Comparison of ENCODE assay signal across 1 cellular context in genomic region chr16:75129416-75130149, GRCh38.
TF ChIP-seq lines count a peak whose summit lies in the region.

No MANE protein-coding gene starts in this region.

TF ChIP-seq in HepG2, 621 proteins besides CTCF, POLR2A, EP300 and RAD21 (continued from another document and continues in another):
- TF ChIP-seq ARID5B (CRISPR knock-in tag; IDR thresholded peaks at IDR 0.05) (peak; percentile 77), ISL2 (CRISPR knock-in tag; IDR thresholded peaks at IDR 0.05) (peak; percentile 63), ELF4 (CRISPR knock-in tag; IDR thresholded peaks at IDR 0.05; ENCODE audit: borderline replicate concordance) (0 out of 2 replicates have a peak, but pooled peaks have one; percentile 34), ZNF878 (CRISPR knock-in tag; IDR thresholded peaks at IDR 0.05) (peak; percentile 80; the same call in 1 of the 2 replicates), SAP130 (CRISPR knock-in tag; IDR thresholded peaks at IDR 0.05; ENCODE audit: low read depth) (peak; percentile 26; the same call in 1 of the 2 replicates), SALL1 (CRISPR knock-in tag; IDR thresholded peaks at IDR 0.05) (peak; percentile 29; the same call in 1 of the 2 replicates), ZNF205 (CRISPR knock-in tag; IDR thresholded peaks at IDR 0.05) (0 out of 2 replicates have a peak, but pooled peaks have one; percentile 29), NR2F6 (IDR thresholded peaks at IDR 0.05) (peak; percentile 98), NR2F6 (CRISPR knock-in tag; IDR thresholded peaks at IDR 0.05) (peak; percentile 96), KDM1A (CRISPR knock-in tag; IDR thresholded peaks at IDR 0.05) (peak; percentile 75; the same call in 1 of the 2 replicates), TARDBP (CRISPR knock-in tag; IDR thresholded peaks at IDR 0.05) (peak; percentile 51; the same call in 1 of the 2 replicates), ZBTB34 (CRISPR knock-in tag; IDR thresholded peaks at IDR 0.05) (peak; percentile 34; the same call in 1 of the 2 replicates), AHDC1 (CRISPR knock-in tag; IDR thresholded peaks at IDR 0.05; ENCODE audit: borderline replicate concordance) (peak; percentile 73; the same call in 1 of the 2 replicates), NFYB (CRISPR knock-in tag; IDR thresholded peaks at IDR 0.05) (0 out of 2 replicates have a peak, but pooled peaks have one; percentile 12), RXRA (CRISPR knock-in tag; IDR thresholded peaks at IDR 0.05) (peak; percentile 42; the same call in 1 of the 2 replicates), THRA (CRISPR knock-in tag; IDR thresholded peaks at IDR 0.05; ENCODE audit: borderline replicate concordance) (peak; percentile 51; the same call in 1 of the 2 replicates), FOXA3 (CRISPR knock-in tag; IDR thresholded peaks at IDR 0.05) (peak; percentile 60; the same call in 1 of the 2 replicates), NR2F2 (IDR thresholded peaks at IDR 0.05; ENCODE audit: borderline replicate concordance, low read depth) (peak; percentile 92), FOSL2 (CRISPR knock-in tag; IDR thresholded peaks at IDR 0.05) (peak; percentile 12), ZNF142 (CRISPR knock-in tag; IDR thresholded peaks at IDR 0.05) (0 out of 2 replicates have a peak, but pooled peaks have one; percentile 37), UBTF (CRISPR knock-in tag; IDR thresholded peaks at IDR 0.05) (0 out of 2 replicates have a peak, but pooled peaks have one; percentile 10), ATF2 (CRISPR knock-in tag; IDR thresholded peaks at IDR 0.05) (peak; percentile 68; the same call in 1 of the 2 replicates), HDAC2 (CRISPR knock-in tag; IDR thresholded peaks at IDR 0.05) (peak; percentile 43; the same call in 1 of the 2 replicates), RCOR2 (CRISPR knock-in tag; IDR thresholded peaks at IDR 0.05) (peak; percentile 80; the same call in 1 of the 2 replicates), PHF21A (CRISPR knock-in tag; IDR thresholded peaks at IDR 0.05) (peak; percentile 49; the same call in 1 of the 2 replicates), ZHX1 (CRISPR knock-in tag; IDR thresholded peaks at IDR 0.05; ENCODE audit: low read depth) (peak; percentile 19; the same call in 1 of the 2 replicates)
